15 cellular contexts compared by ENCODE assay signal in genomic region chr17:21683142-21683712, GRCh38. TPM values are rescaled to one million over a fixed set of nuclear protein-coding genes. Genes with fewer than 3 reads are reported as not detected.
DNase-seq lines count a peak whose midpoint lies in the region; ATAC-seq and TF ChIP-seq lines count a peak whose summit lies in the region.
"Not testable (repeated sequence)": the region's sequence is repeated elsewhere in the genome, so short reads cannot be mapped to it uniquely, and the experiment has no call there.
"Had no signal": no experiment of that assay in that cellular context is flagged by ENCODE, and none has a peak within 500 bp of the region (broad histone marks: within the 10 kb centered on the region; RNA-seq: fewer than 3 reads in every experiment).

No MANE protein-coding gene starts in this region.

- H3K27ac ChIP-seq in upper lobe of right lung, result not testable (repeated sequence)

- not testable (repeated sequence) for H3K4me3 Mint-ChIP-seq in activated naive CD8-positive, alpha-beta T cell treated with anti-CD3 and anti-CD28 coated beads, Interleukin-2, amount 10 ng/mL, durations not matched to agents 7 days and 5 days

- H3K4me3 ChIP-seq in upper lobe of right lung, result not testable (repeated sequence)

- DNase-seq in NCI-H2227 (lab: John Stamatoyannopoulos, UW; ENCODE audit: unreplicated experiment), result peak; percentile 47
- peak; percentile 70 for DNase-seq in NCI-H82 (lab: John Stamatoyannopoulos, UW)
- DNase-seq in activated naive CD8-positive, alpha-beta T cell treated with anti-CD3 and anti-CD28 coated beads, Interleukin-2, amount 10 ng/mL, durations not matched to agents 7 days and 5 days, result peak; percentile 2
- DNase-seq in posterior vena cava (ENCODE audit: low spot score), result peak; percentile 19
- DNase-seq in upper lobe of right lung, result peak; percentile 23

- not testable (repeated sequence) for TF ChIP-seq CTCF in upper lobe of right lung (IDR thresholded peaks at IDR 0.05)

- not testable (repeated sequence) for H3K36me3 Mint-ChIP-seq in activated naive CD8-positive, alpha-beta T cell treated with anti-CD3 and anti-CD28 coated beads, Interleukin-2, amount 10 ng/mL, durations not matched to agents 7 days and 5 days

- not testable (repeated sequence) for H3K27me3 Mint-ChIP-seq in activated naive CD8-positive, alpha-beta T cell treated with anti-CD3 and anti-CD28 coated beads, Interleukin-2, amount 10 ng/mL, durations not matched to agents 7 days and 5 days

- ATAC-seq in SK-N-SH treated with all-trans-retinoic acid at 6 μM for 48 hours, result peak; percentile 50
- ATAC-seq in activated naive CD8-positive, alpha-beta T cell treated with anti-CD3 and anti-CD28 coated beads, Interleukin-2, amount 10 ng/mL, durations not matched to agents 7 days and 5 days (ENCODE audit: low read depth); upper lobe of right lung: not testable (repeated sequence)

- H3K4me1 Mint-ChIP-seq in activated naive CD8-positive, alpha-beta T cell treated with anti-CD3 and anti-CD28 coated beads, Interleukin-2, amount 10 ng/mL, durations not matched to agents 7 days and 5 days, result not testable (repeated sequence)

- H3K9me3 Mint-ChIP-seq in activated naive CD8-positive, alpha-beta T cell treated with anti-CD3 and anti-CD28 coated beads, Interleukin-2, amount 10 ng/mL, durations not matched to agents 7 days and 5 days, result not testable (repeated sequence)

- not testable (repeated sequence) for H3K27ac Mint-ChIP-seq in activated naive CD8-positive, alpha-beta T cell treated with anti-CD3 and anti-CD28 coated beads, Interleukin-2, amount 10 ng/mL, durations not matched to agents 7 days and 5 days

- H3K9me3 ChIP-seq in upper lobe of right lung, result not testable (repeated sequence)

- POLR2A ChIA-PET in activated naive CD8-positive, alpha-beta T cell treated with anti-CD3 and anti-CD28 coated beads, Interleukin-2, amount 10 ng/mL, durations not matched to agents 7 days and 5 days (lab: Charles Lee), result not testable (repeated sequence)

- H3K27me3 ChIP-seq in upper lobe of right lung, result not testable (repeated sequence)

- intact Hi-C loops in posterior vena cava (cut with DNase I); upper lobe of right lung (cut with DNase I): not testable (repeated sequence)

- H3K36me3 ChIP-seq in upper lobe of right lung, result not testable (repeated sequence)

- H3K4me1 ChIP-seq in upper lobe of right lung, result not testable (repeated sequence)

RNA-seq across cellular contexts. Expression of gene KCNJ18, which starts 9.1 kb away (rescaled TPM):
- not detected for total RNA-seq in activated naive CD8-positive, alpha-beta T cell treated with anti-CD3 and anti-CD28 coated beads, Interleukin-2, amount 10 ng/mL, durations not matched to agents 7 days and 5 days
- total RNA-seq in posterior vena cava (not detected), upper lobe of right lung (not detected)
- total RNA-seq: A172; A673; Caco-2; CD4-positive, CD25-positive, alpha-beta regulatory T cell; CD8-positive, alpha-beta T cell; GM12878; GM23248; H1; H7 had no signal

Comparison
In these comparisons a context has a peak if more than half of its experiments do, and no peak if none do; other contexts are left out.
1. DNase-seq: peak in every context shown above with its lines; median percentile 70 in NCI-H82; 47 in NCI-H2227; 23 in upper lobe of right lung; 19 in posterior vena cava; 2 in activated naive CD8-positive, alpha-beta T cell treated with anti-CD3 and anti-CD28 coated beads, Interleukin-2, amount 10 ng/mL, durations not matched to agents 7 days and 5 days.